ENCODE assay signal across 12 cellular contexts in genomic region chr18:37282386-37283037, GRCh38.
DNase-seq lines count a peak whose midpoint lies in the region; ATAC-seq and TF ChIP-seq lines count a peak whose summit lies in the region.
"Had no signal": no experiment of that assay in that cellular context is flagged by ENCODE, and none has a peak within 500 bp of the region (broad histone marks: within the 10 kb centered on the region; RNA-seq: fewer than 3 reads in every experiment).

No MANE protein-coding gene starts in this region.

- CTCF ChIA-PET in A673 (lab: Charles Lee): no interaction called here

- no peak overlapping the region for H3K27ac ChIP-seq in A673 (ENCODE audit: low read depth, low read length, poor library complexity, severe bottlenecking)
- H3K27ac ChIP-seq in esophagus muscularis mucosa (replicated peaks in 1 of 4): no peak overlapping the region

- BruUV-seq in A673 (replicated peaks; lab: Mats Ljungman, UMichigan): no TSS peak

- peak; percentile 41; the same call in 1 of the 2 replicates for TF ChIP-seq CTCF in A673 (conservative IDR thresholded peaks at IDR 0.05; ENCODE audit: low read depth, low read length)
- peak; percentile 43; the same call in 1 of the 2 replicates for TF ChIP-seq CTCF in GM12875 (IDR thresholded peaks at IDR 0.05; ENCODE audit: borderline replicate concordance, insufficient read depth, low read depth, low read length)
- TF ChIP-seq CTCF in fibroblast of villous mesenchyme (IDR thresholded peaks at IDR 0.05; ENCODE audit: insufficient read depth, low read depth, low read length): peak; percentile 35
- peak in 1 of 3 experiments; percentile 9 for TF ChIP-seq CTCF in esophagus muscularis mucosa (IDR thresholded peaks at IDR 0.05)

- POLR2A ChIA-PET in A673 (lab: Charles Lee; ENCODE audit: low non-redundant PET): no interaction called here

- no peak for TF ChIP-seq POLR2A in esophagus muscularis mucosa (IDR thresholded peaks at IDR 0.05; ENCODE audit: low read depth)

- no peak overlapping the region for H3K4me3 ChIP-seq in A673 (ENCODE audit: low read depth, low read length, poor library complexity, severe bottlenecking)
- H3K4me3 ChIP-seq in GM12875 (ENCODE audit: low read depth, low read length): no peak overlapping the region
- H3K4me3 ChIP-seq in fibroblast of villous mesenchyme (ENCODE audit: low read depth, low read length): no peak overlapping the region
- no peak overlapping the region for H3K4me3 ChIP-seq in esophagus muscularis mucosa

- WGBS in esophagus muscularis mucosa: 67% methylated on average over 3 of the region's 5 CpGs

- peaks cover 33% of the 10 kb centered on the region for H3K27me3 ChIP-seq in A673 (replicated peaks; ENCODE audit: insufficient read depth, low read depth, low read length, poor library complexity)
- peaks cover 0 to 40% (median 0%) of the 10 kb centered on the region in 4 donors for H3K27me3 ChIP-seq in esophagus muscularis mucosa

- TF ChIP-seq EP300 in esophagus muscularis mucosa (IDR thresholded peaks at IDR 0.05): no peak

- ATAC-seq in HG03354 (IDR thresholded peaks at IDR 0.05; ENCODE audit: poor library complexity, severe bottlenecking, unreplicated experiment): no peak
- ATAC-seq: T-helper 17 cell had no signal

- H3K4me1 ChIP-seq in A673 (ENCODE audit: insufficient read depth, low read length, poor library complexity, severe bottlenecking) (no peaks in the 10 kb centered on the region), esophagus muscularis mucosa (no peaks in the 10 kb centered on the region)

- H3K36me3 ChIP-seq in A673 (ENCODE audit: insufficient read depth, low read length, poor library complexity, severe bottlenecking): no peaks in the 10 kb centered on the region
- H3K36me3 ChIP-seq in esophagus muscularis mucosa: no peaks in the 10 kb centered on the region

- DNase-seq in A673 (ENCODE audit: low spot score) (no peak), RPMI8226 (peak; percentile 38), fibroblast of villous mesenchyme (ENCODE audit: low read depth) (no peak), kidney glomerular epithelial cell (lab: John Stamatoyannopoulos, UW) (no peak), HK-2 (ENCODE audit: unreplicated experiment) (no peak), esophagus muscularis mucosa (ENCODE audit: extremely low spot score) (no peak)
- DNase-seq: activated T-cell treated with anti-CD3 and anti-CD28 coated beads, Interleukin-2, amount 50 U/mL, for 48 hours; GOT3; NCI-H226; T-helper 17 cell had no signal

- intact Hi-C loops in A673 (cut with micrococcal nuclease; ENCODE audit: unreplicated experiment) (no loop called here), esophagus muscularis mucosa (cut with DNase I) (no loop called here)

- H3K9me3 ChIP-seq in A673 (ENCODE audit: low read depth, low read length, poor library complexity, severe bottlenecking): no peaks in the 10 kb centered on the region
- H3K9me3 ChIP-seq in esophagus muscularis mucosa: no peaks in the 10 kb centered on the region
